Comparison of ENCODE assay signal across 1 cellular context in the genomic region with DNA sequence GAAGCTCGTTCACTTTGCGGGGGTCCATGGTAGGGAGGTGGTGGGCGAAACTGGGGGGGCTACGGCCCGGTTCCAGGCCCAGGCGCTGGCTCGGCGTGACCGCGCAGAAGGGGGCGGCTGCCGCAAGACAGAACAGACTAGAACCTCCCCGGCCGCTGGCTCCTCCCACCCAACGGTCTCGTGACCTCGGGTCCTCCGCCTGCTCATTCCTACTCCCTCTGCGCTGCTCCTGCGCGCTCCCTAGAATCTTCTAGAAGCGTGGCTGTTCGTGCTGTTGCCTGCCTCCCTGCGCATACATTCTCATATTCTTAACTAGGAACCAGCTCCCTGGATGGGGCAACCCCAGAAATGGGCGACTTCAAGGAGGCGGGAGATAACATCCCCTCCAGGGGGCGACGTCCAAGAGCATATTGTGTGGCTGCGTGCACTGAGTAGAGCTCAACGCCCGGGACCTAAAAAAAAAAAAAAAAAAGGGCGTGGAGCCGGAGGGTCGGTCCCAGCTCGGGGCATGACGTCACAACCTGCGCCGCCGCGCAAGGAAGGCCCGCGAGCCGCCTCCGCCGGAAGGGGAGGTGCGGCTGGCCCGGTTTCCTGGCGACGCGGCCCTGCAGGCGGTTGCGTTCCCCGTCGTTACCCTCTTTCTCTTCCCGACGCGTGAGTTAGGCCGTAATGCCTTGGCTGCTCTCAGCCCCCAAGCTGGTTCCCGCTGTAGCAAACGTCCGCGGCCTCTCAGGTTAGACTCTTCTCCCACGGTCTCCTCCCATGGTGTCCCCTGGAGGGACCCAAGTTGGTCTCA.
TF ChIP-seq lines count a peak whose summit lies in the region.

ST13 (minus strand) TSS at position 127 of the 796 bp plus-strand sequence; CDS start at position 28, 99 bp downstream.
XPNPEP3 (plus strand) TSS at position 636 of the 796 bp plus-strand sequence; CDS start at position 670, 34 bp downstream.

TF ChIP-seq in K562, 482 proteins besides CTCF, POLR2A, EP300 and RAD21 (continued from another document and continues in another):
- TF ChIP-seq ZNF318 (IDR thresholded peaks at IDR 0.05; ENCODE audit: borderline replicate concordance in 1 of 2, low read depth in 1 of 2): no peak
- TF ChIP-seq, protein P1, sequence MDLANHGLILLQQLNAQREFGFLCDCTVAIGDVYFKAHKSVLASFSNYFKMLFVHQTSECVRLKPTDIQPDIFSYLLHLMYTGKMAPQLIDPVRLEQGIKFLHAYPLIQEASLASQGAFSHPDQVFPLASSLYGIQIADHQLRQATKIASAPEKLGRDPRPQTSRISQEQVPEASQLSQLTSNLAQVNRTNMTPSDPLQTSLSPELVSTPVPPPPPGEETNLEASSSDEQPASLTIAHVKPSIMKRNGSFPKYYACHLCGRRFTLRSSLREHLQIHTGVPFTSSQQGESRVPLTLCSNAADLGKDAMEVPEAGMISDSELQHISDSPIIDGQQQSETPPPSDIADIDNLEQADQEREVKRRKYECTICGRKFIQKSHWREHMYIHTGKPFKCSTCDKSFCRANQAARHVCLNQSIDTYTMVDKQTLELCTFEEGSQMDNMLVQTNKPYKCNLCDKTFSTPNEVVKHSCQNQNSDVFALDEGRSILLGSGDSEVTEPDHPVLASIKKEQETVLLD (IDR thresholded peaks at IDR 0.05): no peak
- no peak for TF ChIP-seq CCAR2 (IDR thresholded peaks at IDR 0.05; ENCODE audit: low read depth, low read length)
- TF ChIP-seq SMARCB1 (IDR thresholded peaks at IDR 0.05; ENCODE audit: insufficient read length, low read depth): no peak
- TF ChIP-seq, protein P2, sequence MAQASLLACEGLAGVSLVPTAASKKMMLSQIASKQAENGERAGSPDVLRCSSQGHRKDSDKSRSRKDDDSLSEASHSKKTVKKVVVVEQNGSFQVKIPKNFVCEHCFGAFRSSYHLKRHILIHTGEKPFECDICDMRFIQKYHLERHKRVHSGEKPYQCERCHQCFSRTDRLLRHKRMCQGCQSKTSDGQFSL (CRISPR knock-in tag; IDR thresholded peaks at IDR 0.05): no peak
- TF ChIP-seq, protein P2 (tag; IDR thresholded peaks at IDR 0.05): no peak
- no peak for TF ChIP-seq ZKSCAN3 (CRISPR knock-in tag; IDR thresholded peaks at IDR 0.05)
- TF ChIP-seq ZNF696 (CRISPR knock-in tag; conservative IDR thresholded peaks at IDR 0.05): no peak
- no peak for TF ChIP-seq PHB (CRISPR knock-in tag; IDR thresholded peaks at IDR 0.05)
- TF ChIP-seq MAFF (IDR thresholded peaks at IDR 0.05; ENCODE audit: low read length): no peak
- no peak for TF ChIP-seq ZNF589 (CRISPR knock-in tag; IDR thresholded peaks at IDR 0.05; ENCODE audit: low read depth)
- no peak for TF ChIP-seq TCF7 (IDR thresholded peaks at IDR 0.05; ENCODE audit: borderline replicate concordance)
- no peak for TF ChIP-seq PBX2 (CRISPR knock-in tag; IDR thresholded peaks at IDR 0.05; ENCODE audit: low read depth)
- no peak for TF ChIP-seq PBX2 (tag; conservative IDR thresholded peaks at IDR 0.05; ENCODE audit: low read depth)
- no peak for TF ChIP-seq MAFK (IDR thresholded peaks at IDR 0.05; ENCODE audit: low read length)
- TF ChIP-seq TCF7L2 (IDR thresholded peaks at IDR 0.05; ENCODE audit: low read depth, low read length): no peak
- no peak for TF ChIP-seq ZBTB9 (CRISPR knock-in tag; IDR thresholded peaks at IDR 0.05)
- TF ChIP-seq HMG20B (CRISPR knock-in tag; IDR thresholded peaks at IDR 0.05): no peak
- no peak for TF ChIP-seq SMARCA5 (IDR thresholded peaks at IDR 0.05)
- TF ChIP-seq ZFP30 (CRISPR knock-in tag; IDR thresholded peaks at IDR 0.05; ENCODE audit: borderline replicate concordance): no peak
- no peak for TF ChIP-seq HDAC8 (tag; IDR thresholded peaks at IDR 0.05)
- no peak for TF ChIP-seq CBFA2T3 (IDR thresholded peaks at IDR 0.05)
- TF ChIP-seq MXI1 (IDR thresholded peaks at IDR 0.05; ENCODE audit: low read depth, low read length): no peak
- TF ChIP-seq, protein P3, sequence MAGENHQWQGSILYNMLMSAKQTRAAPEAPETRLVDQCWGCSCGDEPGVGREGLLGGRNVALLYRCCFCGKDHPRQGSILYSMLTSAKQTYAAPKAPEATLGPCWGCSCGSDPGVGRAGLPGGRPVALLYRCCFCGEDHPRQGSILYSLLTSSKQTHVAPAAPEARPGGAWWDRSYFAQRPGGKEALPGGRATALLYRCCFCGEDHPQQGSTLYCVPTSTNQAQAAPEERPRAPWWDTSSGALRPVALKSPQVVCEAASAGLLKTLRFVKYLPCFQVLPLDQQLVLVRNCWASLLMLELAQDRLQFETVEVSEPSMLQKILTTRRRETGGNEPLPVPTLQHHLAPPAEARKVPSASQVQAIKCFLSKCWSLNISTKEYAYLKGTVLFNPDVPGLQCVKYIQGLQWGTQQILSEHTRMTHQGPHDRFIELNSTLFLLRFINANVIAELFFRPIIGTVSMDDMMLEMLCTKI (IDR thresholded peaks at IDR 0.05; ENCODE audit: partially characterized antibody): no peak
- no peak for TF ChIP-seq ZKSCAN1 (IDR thresholded peaks at IDR 0.05; ENCODE audit: low read depth, low read length)
- TF ChIP-seq ASH1L (IDR thresholded peaks at IDR 0.05; ENCODE audit: borderline replicate concordance, low read depth, partially characterized antibody): no peak
- TF ChIP-seq CREB3L1 (IDR thresholded peaks at IDR 0.05; ENCODE audit: borderline replicate concordance, low read depth): peak; percentile 39; the same call in 1 of the 2 replicates
- TF ChIP-seq, protein P4, sequence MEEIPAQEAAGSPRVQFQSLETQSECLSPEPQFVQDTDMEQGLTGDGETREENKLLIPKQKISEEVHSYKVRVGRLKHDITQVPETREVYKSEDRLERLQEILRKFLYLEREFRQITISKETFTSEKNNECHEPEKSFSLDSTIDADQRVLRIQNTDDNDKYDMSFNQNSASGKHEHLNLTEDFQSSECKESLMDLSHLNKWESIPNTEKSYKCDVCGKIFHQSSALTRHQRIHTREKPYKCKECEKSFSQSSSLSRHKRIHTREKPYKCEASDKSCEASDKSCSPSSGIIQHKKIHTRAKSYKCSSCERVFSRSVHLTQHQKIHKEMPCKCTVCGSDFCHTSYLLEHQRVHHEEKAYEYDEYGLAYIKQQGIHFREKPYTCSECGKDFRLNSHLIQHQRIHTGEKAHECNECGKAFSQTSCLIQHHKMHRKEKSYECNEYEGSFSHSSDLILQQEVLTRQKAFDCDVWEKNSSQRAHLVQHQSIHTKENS (CRISPR knock-in tag; IDR thresholded peaks at IDR 0.05): no peak
- TF ChIP-seq CEBPG (CRISPR knock-in tag; IDR thresholded peaks at IDR 0.05): no peak
- no peak for TF ChIP-seq CEBPG (tag; conservative IDR thresholded peaks at IDR 0.05 in 1 of 2, IDR thresholded peaks at IDR 0.05 in 1 of 2)
- TF ChIP-seq NFE2 (IDR thresholded peaks at IDR 0.05; ENCODE audit: low read depth): peak; percentile 77
- no peak for TF ChIP-seq DDX20 (tag; IDR thresholded peaks at IDR 0.05; ENCODE audit: low read depth)
- TF ChIP-seq, protein P5, sequence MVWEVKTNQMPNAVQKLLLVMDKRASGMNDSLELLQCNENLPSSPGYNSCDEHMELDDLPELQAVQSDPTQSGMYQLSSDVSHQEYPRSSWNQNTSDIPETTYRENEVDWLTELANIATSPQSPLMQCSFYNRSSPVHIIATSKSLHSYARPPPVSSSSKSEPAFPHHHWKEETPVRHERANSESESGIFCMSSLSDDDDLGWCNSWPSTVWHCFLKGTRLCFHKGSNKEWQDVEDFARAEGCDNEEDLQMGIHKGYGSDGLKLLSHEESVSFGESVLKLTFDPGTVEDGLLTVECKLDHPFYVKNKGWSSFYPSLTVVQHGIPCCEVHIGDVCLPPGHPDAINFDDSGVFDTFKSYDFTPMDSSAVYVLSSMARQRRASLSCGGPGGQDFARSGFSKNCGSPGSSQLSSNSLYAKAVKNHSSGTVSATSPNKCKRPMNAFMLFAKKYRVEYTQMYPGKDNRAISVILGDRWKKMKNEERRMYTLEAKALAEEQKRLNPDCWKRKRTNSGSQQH (CRISPR knock-in tag; IDR thresholded peaks at IDR 0.05): no peak
